ENCODE assay signal across 1 cellular context in the genomic region with DNA sequence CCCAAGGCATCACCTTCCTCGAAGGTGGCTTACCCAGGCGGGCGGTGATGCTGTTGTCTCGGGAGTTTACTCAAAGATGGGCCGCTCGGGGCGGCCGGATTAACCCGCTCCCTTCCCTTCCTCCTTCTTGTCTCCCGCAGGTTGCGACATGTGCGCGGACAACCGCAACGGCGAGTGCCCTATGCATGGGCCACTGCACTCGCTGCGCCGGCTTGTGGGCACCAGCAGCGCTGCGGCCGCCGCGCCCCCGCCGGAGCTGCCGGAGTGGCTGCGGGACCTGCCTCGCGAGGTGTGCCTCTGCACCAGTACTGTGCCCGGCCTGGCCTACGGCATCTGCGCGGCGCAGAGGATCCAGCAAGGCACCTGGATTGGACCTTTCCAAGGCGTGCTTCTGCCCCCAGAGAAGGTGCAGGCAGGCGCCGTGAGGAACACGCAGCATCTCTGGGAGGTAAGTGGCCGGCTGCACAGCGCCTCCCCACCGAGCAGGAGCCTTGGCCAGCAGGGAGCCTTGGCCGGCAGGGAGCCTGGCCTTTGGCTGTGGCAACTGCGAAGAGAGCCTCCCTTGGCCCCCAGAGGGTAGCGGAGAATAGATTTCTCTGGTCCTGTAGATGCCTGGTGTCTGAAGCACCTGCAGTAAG.
TF ChIP-seq lines count a peak whose summit lies in the region.

No MANE protein-coding gene starts in this region.

TF ChIP-seq in H1, 55 proteins besides CTCF, POLR2A, EP300 and RAD21 (continued from another document):
- TF ChIP-seq RNF2 (IDR thresholded peaks at IDR 0.05; ENCODE audit: borderline replicate concordance, low read depth, low read length, missing control alignments, poor library complexity, severe bottlenecking) (peak; percentile 65), POLR2AphosphoS5 (IDR thresholded peaks at IDR 0.05; ENCODE audit: low read depth, low read length) (no peak), BACH1 (IDR thresholded peaks at IDR 0.05; ENCODE audit: low read length) (no peak), HDAC2 (IDR thresholded peaks at IDR 0.05; ENCODE audit: borderline replicate concordance in 1 of 2, low read depth in 2 of 2, low read length in 2 of 2) (0 out of 4 replicates have a peak, but pooled peaks of 1 of the 2 experiments have one; percentile 34), SIN3A (conservative IDR thresholded peaks at IDR 0.05 in 1 of 2, IDR thresholded peaks at IDR 0.05 in 1 of 2; ENCODE audit: low read depth in 1 of 2, low read length in 2 of 2) (no peak), ASH2L (IDR thresholded peaks at IDR 0.05; ENCODE audit: low read length) (peak; percentile 57), SAP30 (IDR thresholded peaks at IDR 0.05; ENCODE audit: insufficient read depth, insufficient replicate concordance, low read length) (no peak), KDM4A (IDR thresholded peaks at IDR 0.05; ENCODE audit: low read depth, low read length, severe bottlenecking) (peak; percentile 57), HDAC6 (IDR thresholded peaks at IDR 0.05; ENCODE audit: low read depth, low read length) (no peak), FOSL1 (IDR thresholded peaks at IDR 0.05; ENCODE audit: insufficient read depth, low read depth, low read length) (no peak), SP4 (IDR thresholded peaks at IDR 0.05; ENCODE audit: low read length) (no peak), YY1 (IDR thresholded peaks at IDR 0.05; ENCODE audit: low read depth, low read length) (no peak), CHD2 (IDR thresholded peaks at IDR 0.05; ENCODE audit: low read length) (no peak), TCF12 (IDR thresholded peaks at IDR 0.05; ENCODE audit: low read depth, low read length) (no peak), CTBP2 (IDR thresholded peaks at IDR 0.05; ENCODE audit: borderline replicate concordance, insufficient read depth, insufficient read length, low read length) (peak; percentile 55), EZH2 (IDR thresholded peaks at IDR 0.05; ENCODE audit: low read depth, low read length, severe bottlenecking) (peak; percentile 87), PHF8 (conservative IDR thresholded peaks at IDR 0.05; ENCODE audit: low read depth, low read length) (no peak)
